In the genomic region with DNA sequence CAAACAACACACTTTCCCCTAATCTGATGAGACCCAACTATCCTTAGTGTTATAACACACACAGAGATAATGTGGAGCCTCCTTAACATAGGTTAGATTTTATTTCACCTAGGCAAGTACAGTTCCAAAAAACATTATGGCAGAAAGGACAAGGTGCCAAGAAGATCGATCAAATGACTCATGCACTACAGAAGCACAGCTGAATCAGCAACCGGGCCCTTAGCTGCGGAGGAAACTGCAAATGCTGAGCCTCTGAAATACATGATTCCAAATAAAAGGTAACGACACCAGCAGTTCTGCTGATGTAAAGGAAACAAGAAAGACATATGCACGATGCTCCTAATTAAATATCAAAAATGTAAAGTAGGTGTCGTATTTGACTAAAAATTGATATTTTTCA, we compare ENCODE assay signal across 2 cellular contexts.
TF ChIP-seq lines count a peak whose summit lies in the region.

No MANE protein-coding gene starts in this region.

TF ChIP-seq in IMR-90, 13 proteins besides CTCF, POLR2A, EP300 and RAD21:
- TF ChIP-seq ELK1 (IDR thresholded peaks at IDR 0.05; ENCODE audit: borderline replicate concordance, low read depth, low read length) (no peak), RFX5 (IDR thresholded peaks at IDR 0.05; ENCODE audit: low read depth, low read length) (no peak), CEBPB (IDR thresholded peaks at IDR 0.05; ENCODE audit: low read depth, low read length) (no peak), BHLHE40 (IDR thresholded peaks at IDR 0.05; ENCODE audit: low read depth, low read length) (no peak), MAZ (IDR thresholded peaks at IDR 0.05; ENCODE audit: borderline replicate concordance, low read depth, low read length) (no peak), MAFK (IDR thresholded peaks at IDR 0.05; ENCODE audit: low read depth, low read length) (peak; percentile 26; the same call in 1 of the 2 replicates)

TF ChIP-seq in SK-N-SH treated with all-trans-retinoic acid at 6 μM for 48 hours, 23 proteins besides CTCF, POLR2A, EP300 and RAD21:
- no peak for TF ChIP-seq ZFP3 (CRISPR knock-in tag; IDR thresholded peaks at IDR 0.05)
- TF ChIP-seq OSR1 (CRISPR knock-in tag; IDR thresholded peaks at IDR 0.05), result no peak
- TF ChIP-seq TSHZ2 (CRISPR knock-in tag; IDR thresholded peaks at IDR 0.05), result no peak
- no peak for TF ChIP-seq ZNF565 (CRISPR knock-in tag; conservative IDR thresholded peaks at IDR 0.05; ENCODE audit: low read depth)
- TF ChIP-seq, protein P1, sequence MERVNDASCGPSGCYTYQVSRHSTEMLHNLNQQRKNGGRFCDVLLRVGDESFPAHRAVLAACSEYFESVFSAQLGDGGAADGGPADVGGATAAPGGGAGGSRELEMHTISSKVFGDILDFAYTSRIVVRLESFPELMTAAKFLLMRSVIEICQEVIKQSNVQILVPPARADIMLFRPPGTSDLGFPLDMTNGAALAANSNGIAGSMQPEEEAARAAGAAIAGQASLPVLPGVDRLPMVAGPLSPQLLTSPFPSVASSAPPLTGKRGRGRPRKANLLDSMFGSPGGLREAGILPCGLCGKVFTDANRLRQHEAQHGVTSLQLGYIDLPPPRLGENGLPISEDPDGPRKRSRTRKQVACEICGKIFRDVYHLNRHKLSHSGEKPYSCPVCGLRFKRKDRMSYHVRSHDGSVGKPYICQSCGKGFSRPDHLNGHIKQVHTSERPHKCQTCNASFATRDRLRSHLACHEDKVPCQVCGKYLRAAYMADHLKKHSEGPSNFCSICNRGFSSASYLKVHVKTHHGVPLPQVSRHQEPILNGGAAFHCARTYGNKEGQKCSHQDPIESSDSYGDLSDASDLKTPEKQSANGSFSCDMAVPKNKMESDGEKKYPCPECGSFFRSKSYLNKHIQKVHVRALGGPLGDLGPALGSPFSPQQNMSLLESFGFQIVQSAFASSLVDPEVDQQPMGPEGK (CRISPR knock-in tag; IDR thresholded peaks at IDR 0.05; ENCODE audit: borderline replicate concordance), result no peak
- TF ChIP-seq, protein P2, sequence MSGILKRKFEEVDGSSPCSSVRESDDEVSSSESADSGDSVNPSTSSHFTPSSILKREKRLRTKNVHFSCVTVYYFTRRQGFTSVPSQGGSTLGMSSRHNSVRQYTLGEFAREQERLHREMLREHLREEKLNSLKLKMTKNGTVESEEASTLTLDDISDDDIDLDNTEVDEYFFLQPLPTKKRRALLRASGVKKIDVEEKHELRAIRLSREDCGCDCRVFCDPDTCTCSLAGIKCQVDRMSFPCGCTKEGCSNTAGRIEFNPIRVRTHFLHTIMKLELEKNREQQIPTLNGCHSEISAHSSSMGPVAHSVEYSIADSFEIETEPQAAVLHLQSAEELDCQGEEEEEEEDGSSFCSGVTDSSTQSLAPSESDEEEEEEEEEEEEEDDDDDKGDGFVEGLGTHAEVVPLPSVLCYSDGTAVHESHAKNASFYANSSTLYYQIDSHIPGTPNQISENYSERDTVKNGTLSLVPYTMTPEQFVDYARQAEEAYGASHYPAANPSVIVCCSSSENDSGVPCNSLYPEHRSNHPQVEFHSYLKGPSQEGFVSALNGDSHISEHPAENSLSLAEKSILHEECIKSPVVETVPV (CRISPR knock-in tag; IDR thresholded peaks at IDR 0.05), result no peak
- no peak for TF ChIP-seq TOX (CRISPR knock-in tag; IDR thresholded peaks at IDR 0.05; ENCODE audit: borderline replicate concordance)
- no peak for TF ChIP-seq ESRRG (CRISPR knock-in tag; IDR thresholded peaks at IDR 0.05)
- no peak for TF ChIP-seq ZC3H10 (CRISPR knock-in tag; IDR thresholded peaks at IDR 0.05)
- no peak for TF ChIP-seq ZFP30 (CRISPR knock-in tag; IDR thresholded peaks at IDR 0.05)
- no peak for TF ChIP-seq TCF4 (CRISPR knock-in tag; IDR thresholded peaks at IDR 0.05; ENCODE audit: borderline replicate concordance)
- no peak for TF ChIP-seq ZNF70 (CRISPR knock-in tag; IDR thresholded peaks at IDR 0.05)
- TF ChIP-seq CREB5 (CRISPR knock-in tag; IDR thresholded peaks at IDR 0.05; ENCODE audit: low read depth), result no peak
- no peak for TF ChIP-seq ZNF8 (CRISPR knock-in tag; IDR thresholded peaks at IDR 0.05)
- TF ChIP-seq CSDC2 (CRISPR knock-in tag; IDR thresholded peaks at IDR 0.05), result no peak
TF ChIP-seq in SK-N-SH treated with all-trans-retinoic acid at 6 μM for 48 hours: peak in this region for 0.
